Comparison of ENCODE assay signal across 8 cellular contexts in the genomic region with DNA sequence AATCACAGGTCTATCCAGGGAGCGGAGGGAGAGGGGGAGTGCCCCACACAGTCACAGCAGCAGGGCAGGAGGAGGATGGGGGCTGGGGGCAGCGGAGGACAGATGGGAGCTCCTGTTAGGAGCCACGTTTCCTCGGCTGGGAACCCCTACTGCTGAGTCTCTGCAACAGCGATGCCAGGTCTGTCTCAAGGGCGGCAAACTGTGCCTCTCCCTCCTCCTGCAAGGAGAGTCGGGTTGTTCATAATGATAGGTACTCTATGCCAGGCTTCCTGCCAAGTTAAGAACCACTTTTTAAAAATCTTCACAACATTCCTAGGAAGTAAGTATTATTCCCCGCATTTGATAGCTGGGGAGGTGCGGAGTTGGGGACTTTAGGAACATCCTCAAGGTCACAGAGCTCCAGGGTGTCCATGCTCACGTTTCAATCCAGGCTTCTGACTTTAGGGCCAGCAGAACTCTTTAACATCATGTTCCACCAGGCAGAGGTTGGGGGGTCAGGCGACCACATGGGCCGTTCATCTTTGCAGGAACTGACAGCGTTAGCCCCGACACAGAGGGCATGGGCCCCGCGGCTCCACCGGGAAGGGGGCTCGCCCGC.
DNase-seq lines count a peak whose midpoint lies in the region; ATAC-seq and TF ChIP-seq lines count a peak whose summit lies in the region.

No MANE protein-coding gene starts in this region.

- H3K36me3 ChIP-seq in HCT116 (ENCODE audit: control insufficient read depth in 1 of 2, insufficient read depth in 2 of 2, low read length in 2 of 2) (no peaks in the 10 kb centered on the region), OCI-LY7 (ENCODE audit: insufficient read depth, low read length) (no peaks in the 10 kb centered on the region)

- no peak for TF ChIP-seq POLR2A in HCT116 (IDR thresholded peaks at IDR 0.05; ENCODE audit: borderline replicate concordance, extremely low read depth, insufficient read depth, insufficient read length)

- CTCF ChIA-PET in HCT116 (lab: Charles Lee) = interaction anchor here (0.6 to 3.4 kb wide), 12 partner anchors 14 to 596 kb away, joined by 3 to 18 read pairs (median 4); partner anchors contain the start of gene MAML3
- CTCF ChIA-PET in OCI-LY7 (lab: Charles Lee; ENCODE audit: unreplicated experiment) = no interaction called here

- RAD21 ChIA-PET in HCT116 (lab: Charles Lee; ENCODE audit: low non-redundant PET in 1 of 2, low total read pairs in 2 of 2, uncharacterized antibody in 2 of 2, unreplicated experiment in 2 of 2) = interaction anchor here in 1 of 2 experiments (1.6 kb wide), 1 partner anchor 200 kb away, joined by 4 read pairs; no protein-coding TSS in a partner anchor

- POLR2A ChIA-PET in HCT116 (lab: Charles Lee) = interaction anchor here (1.1 to 1.5 kb wide), 3 partner anchors 17 to 115 kb away, joined by 3 to 4 read pairs (median 4); partner anchors contain the start of gene MAML3
- POLR2A ChIA-PET in OCI-LY7 (lab: Charles Lee) = interaction anchor here (0.5 to 1.3 kb wide), 2 partner anchors 9 to 102 kb away, joined by 5 to 8 read pairs; no protein-coding TSS in a partner anchor

- no peaks in the 10 kb centered on the region for H3K9me2 ChIP-seq in HCT116 (ENCODE audit: insufficient read depth)
- H3K9me2 ChIP-seq in OCI-LY7 (ENCODE audit: insufficient read depth, low read length) = no peaks in the 10 kb centered on the region

- H3K79me2 ChIP-seq in HCT116 (ENCODE audit: insufficient read depth, low read length) (no peaks in the 10 kb centered on the region), OCI-LY7 (ENCODE audit: insufficient read depth, low read depth, low read length) (no peaks in the 10 kb centered on the region)

- ATAC-seq in HCT116 (peak; percentile 29), HG03196 (IDR thresholded peaks at IDR 0.05; ENCODE audit: unreplicated experiment) (no peak), HG03095 (IDR thresholded peaks at IDR 0.05; ENCODE audit: unreplicated experiment) (no peak)

- H3K9ac ChIP-seq in HCT116 (ENCODE audit: low read length) = peak overlapping the region; percentile 66

- DNase-seq in AG09309 (ENCODE audit: low read depth) = no peak
- no peak for DNase-seq in HCT116 (ENCODE audit: low read depth, low spot score)
- peak; percentile 14 for DNase-seq in OCI-LY7 (ENCODE audit: low spot score)
- peak in 2 of 10 donors; percentile 33 to 47 for DNase-seq in dorsolateral prefrontal cortex
- no peak for DNase-seq in stimulated activated CD4-positive, alpha-beta T cell treated with anti-CD3 and anti-CD28 coated beads, Interleukin-4, amount 100 ng/mL, for 24 hours

- H3K4me3 ChIP-seq in AG09309 (ENCODE audit: control insufficient read depth, low read depth, low read length) (peak overlapping the region; percentile 68), HCT116 (replicated peaks in 1 of 2; ENCODE audit: low read depth in 1 of 2, low read length in 2 of 2) (peak overlapping the region; percentile 43 to 56), OCI-LY7 (ENCODE audit: low read depth, low read length, poor library complexity, severe bottlenecking) (peak overlapping the region; percentile 53), dorsolateral prefrontal cortex (peak overlapping the region; percentile 53 to 95 (median 74)), mononuclear cell (ENCODE audit: low read length) (peak overlapping the region; percentile 48)

- no peak for TF ChIP-seq RAD21 in HCT116 (IDR thresholded peaks at IDR 0.05; ENCODE audit: low read depth)

- intact Hi-C loops in HCT116 (cut with micrococcal nuclease) = loop anchor here (5.0 to 10.0 kb wide), 2 partner anchors 595 to 603 kb away; no protein-coding TSS in a partner anchor
- intact Hi-C loops in OCI-LY7 (cut with micrococcal nuclease; ENCODE audit: unreplicated experiment) = loop anchor here (2.0 to 10.0 kb wide), 3 partner anchors 239 to 595 kb away; no protein-coding TSS in a partner anchor
- intact Hi-C loops in dorsolateral prefrontal cortex (cut with DNase I) = loop anchor here (2.0 to 10.0 kb wide), 7 partner anchors 49 to 597 kb away; no protein-coding TSS in a partner anchor

- peaks cover 2 to 42% of the 10 kb centered on the region in 2 experiments; a peak in 3 of 4 replicates for H3K4me1 ChIP-seq in HCT116 (ENCODE audit: control insufficient read depth in 1 of 2, insufficient read depth in 2 of 2, low read length in 2 of 2)
- peaks cover 14% of the 10 kb centered on the region for H3K4me1 ChIP-seq in OCI-LY7 (ENCODE audit: insufficient read depth, low read length, poor library complexity, severe bottlenecking)
- H3K4me1 ChIP-seq in mononuclear cell (ENCODE audit: insufficient read depth, low read length) = peaks cover 30% of the 10 kb centered on the region

- BruUV-seq in HCT116 (replicated peaks; lab: Mats Ljungman, UMichigan) (TSS peak; percentile 73), OCI-LY7 (replicated peaks; lab: Mats Ljungman, UMichigan) (no TSS peak)

- H3K9me3 ChIP-seq in HCT116 (ENCODE audit: control insufficient read depth in 1 of 2, insufficient read depth in 1 of 2, low read depth in 1 of 2, low read length in 2 of 2) = no peaks in the 10 kb centered on the region
- no peaks in the 10 kb centered on the region for H3K9me3 ChIP-seq in OCI-LY7 (ENCODE audit: low read length)
- no peaks in the 10 kb centered on the region for H3K9me3 ChIP-seq in mononuclear cell (ENCODE audit: low read depth, low read length)

- peak overlapping the region; percentile 51; the same call in 1 of the 2 replicates for H3K27ac ChIP-seq in HCT116 (ENCODE audit: low read depth, low read length)
- no peak overlapping the region for H3K27ac ChIP-seq in OCI-LY7 (ENCODE audit: low read depth, low read length, poor library complexity, severe bottlenecking)
- H3K27ac ChIP-seq in dorsolateral prefrontal cortex = peak overlapping the region in 58 of 59 donors; percentile 74 to 98 (median 96)

- no peaks in the 10 kb centered on the region for H3K27me3 ChIP-seq in HCT116 (ENCODE audit: insufficient read depth, low read length)
- no peaks in the 10 kb centered on the region for H3K27me3 ChIP-seq in dorsolateral prefrontal cortex
- peaks cover 7% of the 10 kb centered on the region for H3K27me3 ChIP-seq in mononuclear cell (ENCODE audit: insufficient read depth, low read length)

- peak overlapping the region; percentile 6 for H2AFZ ChIP-seq in HCT116 (ENCODE audit: low read depth, low read length, poor library complexity, severe bottlenecking)
- peak overlapping the region; percentile 72; the same call in 1 of the 2 replicates for H2AFZ ChIP-seq in OCI-LY7 (ENCODE audit: low read length)

- no peaks in the 10 kb centered on the region for H4K20me1 ChIP-seq in HCT116 (ENCODE audit: insufficient read depth)
- no peaks in the 10 kb centered on the region for H4K20me1 ChIP-seq in OCI-LY7 (ENCODE audit: insufficient read depth, low read length)

- H3K4me2 ChIP-seq in HCT116 (ENCODE audit: low read length) (peak overlapping the region; percentile 81), OCI-LY7 (ENCODE audit: low read length) (peak overlapping the region; percentile 60)

- TF ChIP-seq CTCF in AG09309 (IDR thresholded peaks at IDR 0.05; ENCODE audit: control insufficient read depth, insufficient read depth, low read depth, low read length, missing control alignments) = no peak
- no peak for TF ChIP-seq CTCF in HCT116 (IDR thresholded peaks at IDR 0.05 in 2 of 3, conservative IDR thresholded peaks at IDR 0.05 in 1 of 3; ENCODE audit: borderline replicate concordance in 1 of 3, insufficient read depth in 1 of 3, low read depth in 2 of 3, low read length in 2 of 3)
- TF ChIP-seq CTCF in OCI-LY7 (conservative IDR thresholded peaks at IDR 0.05; ENCODE audit: low read length) = no peak
- no peak for TF ChIP-seq CTCF in dorsolateral prefrontal cortex (IDR thresholded peaks at IDR 0.05 in 54 of 56, conservative IDR thresholded peaks at IDR 0.05 in 2 of 56; ENCODE audit: low read depth in 1 of 56, partially characterized antibody in 56 of 56)

TF ChIP-seq in HCT116, 20 proteins besides CTCF, POLR2A, EP300 and RAD21 (continues in another document):
- TF ChIP-seq EZH2phosphoT487 (IDR thresholded peaks at IDR 0.05; ENCODE audit: borderline replicate concordance) = no peak
- TF ChIP-seq, protein P1, sequence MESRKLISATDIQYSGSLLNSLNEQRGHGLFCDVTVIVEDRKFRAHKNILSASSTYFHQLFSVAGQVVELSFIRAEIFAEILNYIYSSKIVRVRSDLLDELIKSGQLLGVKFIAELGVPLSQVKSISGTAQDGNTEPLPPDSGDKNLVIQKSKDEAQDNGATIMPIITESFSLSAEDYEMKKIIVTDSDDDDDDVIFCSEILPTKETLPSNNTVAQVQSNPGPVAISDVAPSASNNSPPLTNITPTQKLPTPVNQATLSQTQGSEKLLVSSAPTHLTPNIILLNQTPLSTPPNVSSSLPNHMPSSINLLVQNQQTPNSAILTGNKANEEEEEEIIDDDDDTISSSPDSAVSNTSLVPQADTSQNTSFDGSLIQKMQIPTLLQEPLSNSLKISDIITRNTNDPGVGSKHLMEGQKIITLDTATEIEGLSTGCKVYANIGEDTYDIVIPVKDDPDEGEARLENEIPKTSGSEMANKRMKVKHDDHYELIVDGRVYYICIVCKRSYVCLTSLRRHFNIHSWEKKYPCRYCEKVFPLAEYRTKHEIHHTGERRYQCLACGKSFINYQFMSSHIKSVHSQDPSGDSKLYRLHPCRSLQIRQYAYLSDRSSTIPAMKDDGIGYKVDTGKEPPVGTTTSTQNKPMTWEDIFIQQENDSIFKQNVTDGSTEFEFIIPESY (IDR thresholded peaks at IDR 0.05; ENCODE audit: extremely low read depth, insufficient replicate concordance, low read length) = no peak
- TF ChIP-seq CEBPB (IDR thresholded peaks at IDR 0.05; ENCODE audit: low read depth) = no peak
- no peak for TF ChIP-seq POLR2AphosphoS5 (IDR thresholded peaks at IDR 0.05; ENCODE audit: low read depth, low read length)
- no peak for TF ChIP-seq FOSL1 (IDR thresholded peaks at IDR 0.05; ENCODE audit: low read depth)
- TF ChIP-seq EGR1 (IDR thresholded peaks at IDR 0.05; ENCODE audit: low read depth) = no peak
- no peak for TF ChIP-seq SIN3A (IDR thresholded peaks at IDR 0.05; ENCODE audit: low read depth)
- TF ChIP-seq TCF7L2 (IDR thresholded peaks at IDR 0.05; ENCODE audit: borderline replicate concordance, extremely low read depth, insufficient read depth, insufficient read length) = no peak
- no peak for TF ChIP-seq SP1 (IDR thresholded peaks at IDR 0.05; ENCODE audit: low read depth)
- TF ChIP-seq ATF3 (IDR thresholded peaks at IDR 0.05) = no peak
- no peak for TF ChIP-seq MAX (IDR thresholded peaks at IDR 0.05)
